ENCODE assay signal across 13 cellular contexts in the genomic region with DNA sequence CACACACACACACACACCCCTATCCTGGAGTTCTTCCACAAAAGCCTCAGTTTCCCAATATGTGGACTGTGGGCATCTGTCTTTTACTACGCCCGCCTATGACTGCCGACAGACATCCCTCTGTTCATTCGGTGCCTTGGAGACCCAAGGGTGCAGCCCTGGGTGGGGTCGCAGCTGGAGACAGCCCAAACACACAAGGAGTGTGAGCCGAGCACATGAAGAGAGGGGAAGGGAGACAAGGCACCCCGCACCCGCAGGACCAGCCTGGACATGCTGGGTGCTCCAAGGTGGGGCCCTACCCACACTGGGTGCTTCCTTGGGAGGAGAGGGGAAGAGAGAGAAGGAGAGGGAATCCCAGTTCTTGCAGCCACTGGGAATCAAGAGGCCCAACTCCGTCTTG. TPM values are rescaled to one million over a fixed set of nuclear protein-coding genes. Genes with fewer than 3 reads are reported as not detected.
DNase-seq lines count a peak whose midpoint lies in the region; ATAC-seq, FAIRE-seq and TF ChIP-seq lines count a peak whose summit lies in the region.
"Had no signal": no experiment of that assay in that cellular context is flagged by ENCODE, and none has a peak within 500 bp of the region (broad histone marks: within the 10 kb centered on the region; RNA-seq: fewer than 3 reads in every experiment).

No MANE protein-coding gene starts in this region.

- peak overlapping the region in 3 of 4 donors; percentile 44 to 97 (median 95) for H3K4me3 Mint-ChIP-seq in CD4-positive, CD25-positive, alpha-beta regulatory T cell
- H3K4me3 Mint-ChIP-seq in astrocyte (ENCODE audit: unreplicated experiment), result peak overlapping the region; percentile 71
- peak overlapping the region; percentile 70 to 98 (median 93) for H3K4me3 Mint-ChIP-seq in naive thymus-derived CD4-positive, alpha-beta T cell

- CTCF ChIA-PET in HCT116 (lab: Charles Lee), result interaction anchor here (1.2 kb wide), 1 partner anchor 21 kb away, joined by 3 read pairs; no protein-coding TSS in a partner anchor
- CTCF ChIA-PET in naive thymus-derived CD4-positive, alpha-beta T cell (lab: Charles Lee), result interaction anchor here (1.0 to 3.4 kb wide), 3 partner anchors 19 to 21 kb away, joined by 3 to 36 read pairs (median 3); partner anchors contain the start of genes IRGQ and ZNF576

- H3K27ac Mint-ChIP-seq in CD4-positive, CD25-positive, alpha-beta regulatory T cell, result peak overlapping the region in 2 of 3 donors; percentile 98 to 99
- no peak overlapping the region for H3K27ac Mint-ChIP-seq in astrocyte (ENCODE audit: unreplicated experiment)
- peak overlapping the region; percentile 56 to 98 (median 93) for H3K27ac Mint-ChIP-seq in naive thymus-derived CD4-positive, alpha-beta T cell

- BruUV-seq in HCT116 (replicated peaks; lab: Mats Ljungman, UMichigan), result no TSS peak

- H3K36me3 Mint-ChIP-seq in CD4-positive, CD25-positive, alpha-beta regulatory T cell, result peaks cover 8% of the 10 kb centered on the region
- H3K36me3 Mint-ChIP-seq in astrocyte (ENCODE audit: low read depth, unreplicated experiment), result peaks cover 5% of the 10 kb centered on the region
- H3K36me3 Mint-ChIP-seq in naive thymus-derived CD4-positive, alpha-beta T cell, result peaks cover 0 to 6% (median 3%) of the 10 kb centered on the region in 5 donors

- FAIRE-seq in astrocyte (lab: Jason Lieb, UNC), result no peak
- FAIRE-seq: D721Med, H54 had no signal

- H4K20me1 ChIP-seq in HCT116 (ENCODE audit: insufficient read depth) (no peaks in the 10 kb centered on the region), astrocyte (ENCODE audit: insufficient read depth, low read length) (no peaks in the 10 kb centered on the region)

- H3K9me2 ChIP-seq in HCT116 (ENCODE audit: insufficient read depth), result no peaks in the 10 kb centered on the region

- peaks cover 10% of the 10 kb centered on the region; the same call in 1 of the 2 replicates for H3K79me2 ChIP-seq in HCT116 (ENCODE audit: insufficient read depth, low read length)
- peaks cover 20% of the 10 kb centered on the region for H3K79me2 ChIP-seq in astrocyte (ENCODE audit: insufficient read depth, low read length)

- no peaks in the 10 kb centered on the region for H3K9me3 Mint-ChIP-seq in CD4-positive, CD25-positive, alpha-beta regulatory T cell
- H3K9me3 Mint-ChIP-seq in astrocyte (ENCODE audit: unreplicated experiment), result peaks cover 2% of the 10 kb centered on the region
- peaks cover 0 to 1% (median 0%) of the 10 kb centered on the region in 11 donors for H3K9me3 Mint-ChIP-seq in naive thymus-derived CD4-positive, alpha-beta T cell

- H3K4me2 ChIP-seq in HCT116 (ENCODE audit: low read length) (no peak overlapping the region), astrocyte (ENCODE audit: low read length) (no peak overlapping the region)

- H3K36me3 ChIP-seq in CD4-positive, CD25-positive, alpha-beta regulatory T cell (ENCODE audit: control insufficient read depth, insufficient read depth, low read length), result peaks cover 4% of the 10 kb centered on the region
- H3K36me3 ChIP-seq in HCT116 (ENCODE audit: control insufficient read depth in 1 of 2, insufficient read depth in 2 of 2, low read length in 2 of 2) (no peaks in the 10 kb centered on the region), astrocyte (ENCODE audit: insufficient read depth, low read length) (peaks cover 2% of the 10 kb centered on the region)
- no peaks in the 10 kb centered on the region for H3K36me3 ChIP-seq in naive thymus-derived CD4-positive, alpha-beta T cell (ENCODE audit: control insufficient read depth in 2 of 3, insufficient read depth in 3 of 3, low read length in 3 of 3)

- POLR2A ChIA-PET in HCT116 (lab: Charles Lee), result interaction anchor here (1.8 kb wide), 1 partner anchor 20 kb away, joined by 6 read pairs; the partner anchor contains the start of genes IRGQ and ZNF576
- POLR2A ChIA-PET in naive thymus-derived CD4-positive, alpha-beta T cell (lab: Charles Lee), result interaction anchor here (1.3 to 5.1 kb wide), 2 partner anchors 20 to 113 kb away, joined by 3 to 51 read pairs; partner anchors contain the start of genes IRGQ and ZNF576

- intact Hi-C loops in HCT116 (cut with micrococcal nuclease), result no loop called here
- intact Hi-C loops in naive thymus-derived CD4-positive, alpha-beta T cell (cut with micrococcal nuclease), result loop anchor here in 1 of 2 donors (5.0 kb wide), 1 partner anchor 114 kb away; no protein-coding TSS in a partner anchor

- ATAC-seq in CD4-positive, CD25-positive, alpha-beta regulatory T cell (ENCODE audit: low read depth in 2 of 2), result no peak
- no peak for ATAC-seq in HCT116
- ATAC-seq in naive thymus-derived CD4-positive, alpha-beta T cell, result no peak
- no peak for ATAC-seq in HG02852 (IDR thresholded peaks at IDR 0.05; ENCODE audit: unreplicated experiment)
- ATAC-seq in HG02571 (IDR thresholded peaks at IDR 0.05; ENCODE audit: unreplicated experiment), result no peak

- H3K27me3 Mint-ChIP-seq in CD4-positive, CD25-positive, alpha-beta regulatory T cell, result peaks cover 10% of the 10 kb centered on the region
- H3K27me3 Mint-ChIP-seq in astrocyte (ENCODE audit: low read depth, unreplicated experiment), result peaks cover 13% of the 10 kb centered on the region
- H3K27me3 Mint-ChIP-seq in naive thymus-derived CD4-positive, alpha-beta T cell, result peaks cover 0 to 5% (median 0%) of the 10 kb centered on the region in 5 donors

- no peak for DNase-seq in CD4-positive, CD25-positive, alpha-beta regulatory T cell
- DNase-seq in HCT116 (ENCODE audit: low read depth, low spot score) (no peak), astrocyte (ENCODE audit: low read depth) (no peak), HuH-7.5 (ENCODE audit: low spot score) (no peak), substantia nigra (lab: John Stamatoyannopoulos, UW) (no peak)
- DNase-seq in naive thymus-derived CD4-positive, alpha-beta T cell, result no peak
- DNase-seq: Karpas-422; stimulated activated CD4-positive, alpha-beta T cell treated with anti-CD3 and anti-CD28 coated beads, Interleukin-2, amount 100 ng/mL, for 48 hours had no signal

- H3K4me1 ChIP-seq in CD4-positive, CD25-positive, alpha-beta regulatory T cell (ENCODE audit: control insufficient read depth, insufficient read depth, low read length, poor library complexity, severe bottlenecking), result peaks cover 20% of the 10 kb centered on the region
- H3K4me1 ChIP-seq in HCT116 (ENCODE audit: control insufficient read depth in 1 of 2, insufficient read depth in 2 of 2, low read length in 2 of 2) (peaks cover 11 to 14% of the 10 kb centered on the region in 2 experiments), astrocyte (ENCODE audit: insufficient read depth, low read length) (peaks cover 15% of the 10 kb centered on the region)
- peaks cover 12 to 14% of the 10 kb centered on the region in 2 donors for H3K4me1 ChIP-seq in naive thymus-derived CD4-positive, alpha-beta T cell (ENCODE audit: control insufficient read depth in 2 of 2, insufficient read depth in 2 of 2, low read length in 2 of 2)

- TF ChIP-seq CTCF in HCT116 (IDR thresholded peaks at IDR 0.05 in 2 of 3, conservative IDR thresholded peaks at IDR 0.05 in 1 of 3; ENCODE audit: borderline replicate concordance in 1 of 3, insufficient read depth in 1 of 3, low read depth in 2 of 3, low read length in 2 of 3) (no peak), astrocyte (IDR thresholded peaks at IDR 0.05; ENCODE audit: insufficient read depth, low read depth, low read length) (no peak)

- TF ChIP-seq POLR2A in HCT116 (IDR thresholded peaks at IDR 0.05; ENCODE audit: borderline replicate concordance, extremely low read depth, insufficient read depth, insufficient read length), result no peak

- H2AFZ ChIP-seq in HCT116 (ENCODE audit: low read depth, low read length, poor library complexity, severe bottlenecking) (no peak overlapping the region), astrocyte (ENCODE audit: low read depth, low read length) (no peak overlapping the region)

- H3K9me3 ChIP-seq in CD4-positive, CD25-positive, alpha-beta regulatory T cell (ENCODE audit: control insufficient read depth in 2 of 2, low read length in 2 of 2), result no peaks in the 10 kb centered on the region
- no peaks in the 10 kb centered on the region for H3K9me3 ChIP-seq in HCT116 (ENCODE audit: control insufficient read depth in 1 of 2, insufficient read depth in 1 of 2, low read depth in 1 of 2, low read length in 2 of 2)
- no peaks in the 10 kb centered on the region for H3K9me3 ChIP-seq in astrocyte (ENCODE audit: insufficient read depth, low read depth, low read length)
- no peaks in the 10 kb centered on the region for H3K9me3 ChIP-seq in naive thymus-derived CD4-positive, alpha-beta T cell (ENCODE audit: control insufficient read depth in 2 of 3, low read length in 3 of 3)
- H3K9me3 ChIP-seq: gastroesophageal sphincter had no signal

- H3K27ac ChIP-seq in CD4-positive, CD25-positive, alpha-beta regulatory T cell (ENCODE audit: insufficient read depth, low read length, poor library complexity, severe bottlenecking), result no peak overlapping the region
- H3K27ac ChIP-seq in HCT116 (ENCODE audit: low read depth, low read length), result peak overlapping the region; percentile 65; the same call in 1 of the 2 replicates
- H3K27ac ChIP-seq in astrocyte (ENCODE audit: low read depth, low read length), result no peak overlapping the region
- peak overlapping the region; percentile 81 for H3K27ac ChIP-seq in naive thymus-derived CD4-positive, alpha-beta T cell (ENCODE audit: low read depth, low read length)
- H3K27ac ChIP-seq in substantia nigra (ENCODE audit: low read depth, low read length, poor library complexity, severe bottlenecking), result no peak overlapping the region

- no peaks in the 10 kb centered on the region for H3K27me3 ChIP-seq in CD4-positive, CD25-positive, alpha-beta regulatory T cell (ENCODE audit: control insufficient read depth, insufficient read depth, low read length)
- H3K27me3 ChIP-seq in HCT116 (ENCODE audit: insufficient read depth, low read length), result no peaks in the 10 kb centered on the region
- H3K27me3 ChIP-seq in astrocyte (ENCODE audit: insufficient read depth, low read length), result no peaks in the 10 kb centered on the region
- H3K27me3 ChIP-seq in naive thymus-derived CD4-positive, alpha-beta T cell (ENCODE audit: control insufficient read depth in 2 of 2, insufficient read depth in 2 of 2, low read length in 2 of 2), result no peaks in the 10 kb centered on the region
- H3K27me3 ChIP-seq: gastroesophageal sphincter had no signal

- H3K9ac ChIP-seq in HCT116 (ENCODE audit: low read length), result no peak overlapping the region
- H3K9ac ChIP-seq in astrocyte (ENCODE audit: low read length), result no peak overlapping the region

- no peak overlapping the region for H3K4me3 ChIP-seq in CD4-positive, CD25-positive, alpha-beta regulatory T cell (ENCODE audit: low read depth, low read length)
- no peak overlapping the region for H3K4me3 ChIP-seq in HCT116 (replicated peaks in 1 of 2; ENCODE audit: low read depth in 1 of 2, low read length in 2 of 2)
- no peak overlapping the region for H3K4me3 ChIP-seq in astrocyte (ENCODE audit: insufficient read depth, low read depth, low read length)
- H3K4me3 ChIP-seq in naive thymus-derived CD4-positive, alpha-beta T cell (ENCODE audit: low read length), result no peak overlapping the region

- TF ChIP-seq RAD21 in HCT116 (IDR thresholded peaks at IDR 0.05; ENCODE audit: low read depth), result no peak

- H3K4me1 Mint-ChIP-seq in CD4-positive, CD25-positive, alpha-beta regulatory T cell, result peaks cover 6 to 43% (median 21%) of the 10 kb centered on the region in 4 donors
- peaks cover 2% of the 10 kb centered on the region for H3K4me1 Mint-ChIP-seq in astrocyte (ENCODE audit: low read depth, unreplicated experiment)
- H3K4me1 Mint-ChIP-seq in naive thymus-derived CD4-positive, alpha-beta T cell, result peaks cover 19 to 56% (median 43%) of the 10 kb centered on the region in 7 donors

- RAD21 ChIA-PET in HCT116 (lab: Charles Lee; ENCODE audit: low non-redundant PET in 1 of 2, low total read pairs in 2 of 2, uncharacterized antibody in 2 of 2, unreplicated experiment in 2 of 2), result no interaction called here

RNA-seq across cellular contexts. Expression of gene PINLYP, which starts 0.9 kb away (rescaled TPM):
- total RNA-seq in CD4-positive, CD25-positive, alpha-beta regulatory T cell, result not detected
- 1 to 10 TPM in 1 of 4 donors, under 1 TPM in 3; 0.42 to 1.3 (median 0.65) TPM for polyA plus RNA-seq in CD4-positive, CD25-positive, alpha-beta regulatory T cell
- total RNA-seq in HCT116 (2021; ENCODE audit: unreplicated experiment), result 0.17 TPM
- polyA plus RNA-seq in HCT116 (2012), result 0.12 and 0.40 TPM in 2 replicates
- total RNA-seq in astrocyte, result 0.30 and 0.96 TPM in 2 replicates
- total RNA-seq in naive thymus-derived CD4-positive, alpha-beta T cell, result 1 to 10 TPM in 2 of 5 experiments, under 1 TPM in 3; 0.27 to 5.8 (median 0.59) TPM
- polyA plus RNA-seq in naive thymus-derived CD4-positive, alpha-beta T cell, result under 1 TPM in 1 of 2 donors, not detected in 1; 0.49 TPM

RNA-seq across cellular contexts. Expression of gene XRCC1, which starts 1.2 kb away (rescaled TPM):
- 35.4 TPM for total RNA-seq in CD4-positive, CD25-positive, alpha-beta regulatory T cell
- polyA plus RNA-seq in CD4-positive, CD25-positive, alpha-beta regulatory T cell, result 10 to 100 TPM; 19.8 to 26.9 (median 24.3) TPM
- 37.4 TPM for total RNA-seq in HCT116 (2021; ENCODE audit: unreplicated experiment)
- 28.7 and 35.0 TPM in 2 replicates for polyA plus RNA-seq in HCT116 (2012)
- 14.6 and 14.7 TPM in 2 replicates for total RNA-seq in astrocyte
- total RNA-seq in naive thymus-derived CD4-positive, alpha-beta T cell, result 10 to 100 TPM; 32.0 to 36.1 (median 35.4) TPM
- 10 to 100 TPM; 27.2 to 34.8 TPM for polyA plus RNA-seq in naive thymus-derived CD4-positive, alpha-beta T cell

RNA-seq across cellular contexts. Expression of gene IRGQ, which starts 19.5 kb away (rescaled TPM):
- 40.9 TPM for total RNA-seq in CD4-positive, CD25-positive, alpha-beta regulatory T cell
- 1 to 10 TPM in 3 of 4 donors, under 1 TPM in 1; 0.54 to 3.0 (median 1.5) TPM for polyA plus RNA-seq in CD4-positive, CD25-positive, alpha-beta regulatory T cell
- total RNA-seq in HCT116 (2021; ENCODE audit: unreplicated experiment) (14.6 TPM), astrocyte (49.8 and 60.7 TPM in 2 replicates)
- polyA plus RNA-seq in HCT116 (2012), result 3.4 and 3.9 TPM in 2 replicates
- 10 to 100 TPM; 13.5 to 43.8 (median 18.9) TPM for total RNA-seq in naive thymus-derived CD4-positive, alpha-beta T cell
- 1 to 10 TPM in 1 of 2 donors, under 1 TPM in 1; 0.32 to 1.1 TPM for polyA plus RNA-seq in naive thymus-derived CD4-positive, alpha-beta T cell

RNA-seq across cellular contexts. Expression of gene ZNF576, which starts 19.9 kb away (rescaled TPM):
- 8.7 TPM for total RNA-seq in CD4-positive, CD25-positive, alpha-beta regulatory T cell
- 10 to 100 TPM in 2 of 4 donors, 1 to 10 TPM in 2; 5.5 to 11.0 (median 9.9) TPM for polyA plus RNA-seq in CD4-positive, CD25-positive, alpha-beta regulatory T cell
- 11.2 TPM for total RNA-seq in HCT116 (2021; ENCODE audit: unreplicated experiment)
- 11.4 and 11.9 TPM in 2 replicates for polyA plus RNA-seq in HCT116 (2012)
- total RNA-seq in astrocyte, result 13.8 and 14.5 TPM in 2 replicates
- 10 to 100 TPM in 4 of 5 experiments, 1 to 10 TPM in 1; 9.4 to 20.6 (median 19.5) TPM for total RNA-seq in naive thymus-derived CD4-positive, alpha-beta T cell
- 10 to 100 TPM in 1 of 2 donors, 1 to 10 TPM in 1; 8.6 to 15.7 TPM for polyA plus RNA-seq in naive thymus-derived CD4-positive, alpha-beta T cell

RNA-seq across cellular contexts. Expression of gene SRRM5, which starts 35.4 kb away (rescaled TPM):
- 0.64 TPM for total RNA-seq in CD4-positive, CD25-positive, alpha-beta regulatory T cell
- polyA plus RNA-seq in CD4-positive, CD25-positive, alpha-beta regulatory T cell, result 1 to 10 TPM in 1 of 4 donors, under 1 TPM in 3; 0.42 to 1.1 (median 0.63) TPM
- total RNA-seq in HCT116 (2021; ENCODE audit: unreplicated experiment), result not detected
- 0.16 and 0.20 TPM in 2 replicates for polyA plus RNA-seq in HCT116 (2012)
- total RNA-seq in astrocyte, result 0.23 TPM in 1 of 2 replicates, not detected in the other
- total RNA-seq in naive thymus-derived CD4-positive, alpha-beta T cell, result 1 to 10 TPM in 3 of 5 experiments, under 1 TPM in 2; 0.56 to 1.7 (median 1.1) TPM
- 1 to 10 TPM in 1 of 2 donors, under 1 TPM in 1; 0.97 to 1.3 TPM for polyA plus RNA-seq in naive thymus-derived CD4-positive, alpha-beta T cell

Comparison
In these comparisons a context has a peak if more than half of its experiments do, and no peak if none do; other contexts are left out.
1. H3K27ac ChIP-seq: peak in HCT116 (single experiment) and naive thymus-derived CD4-positive, alpha-beta T cell (single experiment); none in CD4-positive, CD25-positive, alpha-beta regulatory T cell (single experiment), astrocyte (single experiment) and substantia nigra (single experiment).
2. Peak in every context shown above with its lines, with median percentiles within 50 percentile points of each other: H3K4me3 Mint-ChIP-seq.